21 cellular contexts compared by ENCODE assay signal in genomic region chr20:50056951-50057403, GRCh38.
"Had no signal": no experiment of that assay in that cellular context is flagged by ENCODE, and none has a peak within 500 bp of the region (broad histone marks: within the 10 kb centered on the region; RNA-seq: fewer than 3 reads in every experiment).

No MANE protein-coding gene starts in this region.

- H3K4me3 ChIP-seq: esophagus muscularis mucosa, gastroesophageal sphincter, heart left ventricle, mucosa of descending colon, neural progenitor cell, sigmoid colon, thoracic aorta had no signal

- DNase-seq: activated CD4-positive, alpha-beta T cell treated with anti-CD3 and anti-CD28 coated beads, Interleukin-2, amount 50 U/mL, for 4 hours; cerebellar nuclear complex; cortex of kidney; heart left ventricle; kidney glomerular epithelial cell; left ventricle myocardium superior; mucosa of descending colon; naive B cell; sigmoid colon; stimulated activated CD4-positive, alpha-beta T cell treated with anti-CD3 and anti-CD28 coated beads, Interleukin-4, amount 100 ng/mL, for 24 hours had no signal

- H3K27ac Mint-ChIP-seq: activated naive CD8-positive, alpha-beta T cell; naive B cell; neural progenitor cell; stimulated activated memory B cell treated with anti-CD40 and anti-IgM and Interleukin-4, amounts not matched to agents 10 μg/mL and 1 μg/mL and 100 μg/mL, for 72 hours; T-helper 2 cell treated with Interferon-gamma antibody and Interleukin-4, amounts not matched to agents 5 μg/mL and 100 μg/mL, for 36 hours had no signal

- H3K9ac ChIP-seq: neural progenitor cell, parathyroid adenoma had no signal

- ATAC-seq: gastroesophageal sphincter; heart left ventricle; left ventricle myocardium superior; mucosa of descending colon; stimulated activated memory B cell treated with anti-CD40 and anti-IgM and Interleukin-4, amounts not matched to agents 10 μg/mL and 1 μg/mL and 100 μg/mL, for 72 hours had no signal

- H2AFZ ChIP-seq: neural progenitor cell, parathyroid adenoma had no signal

- H3K27me3 Mint-ChIP-seq: naive B cell had no signal

- H3K4me3 Mint-ChIP-seq: activated naive CD8-positive, alpha-beta T cell; naive B cell; neural progenitor cell; stimulated activated memory B cell treated with anti-CD40 and anti-IgM and Interleukin-4, amounts not matched to agents 10 μg/mL and 1 μg/mL and 100 μg/mL, for 72 hours; T-helper 2 cell treated with Interferon-gamma antibody and Interleukin-4, amounts not matched to agents 5 μg/mL and 100 μg/mL, for 36 hours had no signal

- H3K27ac ChIP-seq: esophagus muscularis mucosa, gastroesophageal sphincter, heart left ventricle, neural progenitor cell, parathyroid adenoma, sigmoid colon, thoracic aorta had no signal

- H3K9me3 ChIP-seq: esophagus muscularis mucosa, gastroesophageal sphincter, heart left ventricle, mucosa of descending colon, sigmoid colon, thoracic aorta had no signal

- H3K27me3 ChIP-seq: esophagus muscularis mucosa, heart left ventricle, neural progenitor cell, sigmoid colon had no signal

- H3K79me2 ChIP-seq: parathyroid adenoma had no signal

- H3K4me2 ChIP-seq: neural progenitor cell had no signal

- H3K36me3 ChIP-seq: esophagus muscularis mucosa, gastroesophageal sphincter, heart left ventricle, neural progenitor cell, sigmoid colon, thoracic aorta had no signal

- H3K36me3 Mint-ChIP-seq: activated naive CD8-positive, alpha-beta T cell; naive B cell; neural progenitor cell; stimulated activated memory B cell treated with anti-CD40 and anti-IgM and Interleukin-4, amounts not matched to agents 10 μg/mL and 1 μg/mL and 100 μg/mL, for 72 hours had no signal

- H3K9me3 Mint-ChIP-seq: naive B cell; neural progenitor cell; stimulated activated memory B cell treated with anti-CD40 and anti-IgM and Interleukin-4, amounts not matched to agents 10 μg/mL and 1 μg/mL and 100 μg/mL, for 72 hours; T-helper 2 cell treated with Interferon-gamma antibody and Interleukin-4, amounts not matched to agents 5 μg/mL and 100 μg/mL, for 36 hours had no signal

- FAIRE-seq: bronchial epithelial cell, endothelial cell of umbilical vein, TTC549 had no signal

- H3K4me1 ChIP-seq: parathyroid adenoma had no signal
